Comparison of ENCODE assay signal across 9 cellular contexts in genomic region chr4:184850431-184851199, GRCh38. TPM values are rescaled to one million over a fixed set of nuclear protein-coding genes. Genes with fewer than 3 reads are reported as not detected.
A peak's percentile ranks its signal among the peaks of the same experiment; 100 is the strongest.
DNase-seq lines count a peak whose midpoint lies in the region; ATAC-seq and TF ChIP-seq lines count a peak whose summit lies in the region.
"Had no signal": no experiment of that assay in that cellular context is flagged by ENCODE, and none has a peak within 500 bp of the region (broad histone marks: within the 10 kb centered on the region; RNA-seq: fewer than 3 reads in every experiment).

No MANE protein-coding gene starts in this region.

- H3K4me1 ChIP-seq in mucosa of descending colon (ENCODE audit: low read depth): no peaks in the 10 kb centered on the region
- H3K4me1 ChIP-seq in mesendoderm (ENCODE audit: control insufficient read depth, low read depth, low read length): no peaks in the 10 kb centered on the region
- H3K4me1 ChIP-seq in ascending aorta: no peaks in the 10 kb centered on the region
- H3K4me1 ChIP-seq: neural progenitor cell had no signal

- no peak overlapping the region for H2BK15ac ChIP-seq in mesendoderm (replicated peaks; ENCODE audit: low read depth)

- no peaks in the 10 kb centered on the region for H3K79me2 ChIP-seq in mesendoderm (ENCODE audit: control insufficient read depth, insufficient read depth, low read length)

- no peak overlapping the region for H3K4me3 ChIP-seq in mucosa of descending colon
- H3K4me3 ChIP-seq in mesendoderm (ENCODE audit: low read length): no peak overlapping the region
- no peak overlapping the region for H3K4me3 ChIP-seq in ascending aorta
- H3K4me3 ChIP-seq: neural progenitor cell had no signal

- H3K23ac ChIP-seq in mesendoderm (ENCODE audit: low read length): no peak overlapping the region

- H3K9me3 ChIP-seq in mucosa of descending colon: no peaks in the 10 kb centered on the region
- no peaks in the 10 kb centered on the region for H3K9me3 ChIP-seq in ascending aorta

- H3K79me1 ChIP-seq in mesendoderm (ENCODE audit: low read length): no peaks in the 10 kb centered on the region

- WGBS in mesendoderm (ENCODE audit: extremely low coverage, insufficient coverage, low lambda C conversion rate): no CpG with 5 or more reads among the region's 10 CpGs

- no peaks in the 10 kb centered on the region for H3K27me3 ChIP-seq in mesendoderm (ENCODE audit: insufficient read depth, low read length, poor library complexity)
- no peaks in the 10 kb centered on the region for H3K27me3 ChIP-seq in ascending aorta

- H3K56ac ChIP-seq in mesendoderm (ENCODE audit: low read length): no peak overlapping the region

- no peaks in the 10 kb centered on the region for H3K36me3 ChIP-seq in mucosa of descending colon (ENCODE audit: low read depth)
- no peaks in the 10 kb centered on the region for H3K36me3 ChIP-seq in mesendoderm (ENCODE audit: control insufficient read depth, insufficient read depth, low read length)
- H3K36me3 ChIP-seq in ascending aorta: no peaks in the 10 kb centered on the region
- H3K36me3 ChIP-seq: neural progenitor cell had no signal

- intact Hi-C loops in mucosa of descending colon (cut with DNase I, micrococcal nuclease): no loop called here
- intact Hi-C loops in ascending aorta (cut with DNase I): no loop called here

- DNase-seq in mucosa of descending colon (no peak), mesendoderm (no peak), ascending aorta (ENCODE audit: low spot score in 2 of 2) (no peak), GDM1 (lab: John Stamatoyannopoulos, UW) (no peak)
- DNase-seq: NCI-H1694 treated with DMSO at 0.1 percent for 48 hours had no signal

- no peak overlapping the region for H3K9ac ChIP-seq in mesendoderm (ENCODE audit: low read length)
- H3K9ac ChIP-seq: neural progenitor cell had no signal

- H4K5ac ChIP-seq in mesendoderm (ENCODE audit: low read length): no peak overlapping the region

- TF ChIP-seq CTCF in mucosa of descending colon (IDR thresholded peaks at IDR 0.05) (no peak), ascending aorta (IDR thresholded peaks at IDR 0.05) (no peak)

- no peak overlapping the region for H3K18ac ChIP-seq in mesendoderm (ENCODE audit: low read length)

- ATAC-seq in GM18861 (IDR thresholded peaks at IDR 0.05; ENCODE audit: unreplicated experiment): peak; percentile 35
- ATAC-seq in GM21528 (IDR thresholded peaks at IDR 0.05; ENCODE audit: low FRiP score, unreplicated experiment): peak; percentile 46
- peak; percentile 42 for ATAC-seq in HG03354 (IDR thresholded peaks at IDR 0.05; ENCODE audit: poor library complexity, severe bottlenecking, unreplicated experiment)
- ATAC-seq in mucosa of descending colon: peak; percentile 38

- H2BK5ac ChIP-seq in mesendoderm (ENCODE audit: low read length): no peak overlapping the region

- H3K4me2 ChIP-seq in mesendoderm (ENCODE audit: low read length): no peak overlapping the region
- H3K4me2 ChIP-seq: neural progenitor cell had no signal

- H2BK120ac ChIP-seq in mesendoderm (ENCODE audit: low read depth, low read length): no peak overlapping the region

- no peak overlapping the region for H2AK5ac ChIP-seq in mesendoderm (ENCODE audit: low read length)

- H3K4ac ChIP-seq in mesendoderm (ENCODE audit: low read depth, low read length): no peak overlapping the region

- no peak overlapping the region for H4K8ac ChIP-seq in mesendoderm (ENCODE audit: low read depth, low read length)

- H3K27ac ChIP-seq in mesendoderm (ENCODE audit: low read depth, low read length) (no peak overlapping the region), ascending aorta (no peak overlapping the region)
- H3K27ac ChIP-seq: neural progenitor cell had no signal

RNA-seq across cellular contexts. Expression of gene ACSL1, which starts 24.8 kb away (rescaled TPM):
- 10 to 100 TPM; 37.4 to 51.4 (median 39.0) TPM for total RNA-seq in mucosa of descending colon
- 4.4 TPM for polyA plus RNA-seq in mesendoderm (2013, experiment 1 of 2)
- polyA plus RNA-seq in mesendoderm (2013, experiment 2 of 2): 4.5 TPM
- total RNA-seq in ascending aorta: 31.8 TPM
